In the genomic region with DNA sequence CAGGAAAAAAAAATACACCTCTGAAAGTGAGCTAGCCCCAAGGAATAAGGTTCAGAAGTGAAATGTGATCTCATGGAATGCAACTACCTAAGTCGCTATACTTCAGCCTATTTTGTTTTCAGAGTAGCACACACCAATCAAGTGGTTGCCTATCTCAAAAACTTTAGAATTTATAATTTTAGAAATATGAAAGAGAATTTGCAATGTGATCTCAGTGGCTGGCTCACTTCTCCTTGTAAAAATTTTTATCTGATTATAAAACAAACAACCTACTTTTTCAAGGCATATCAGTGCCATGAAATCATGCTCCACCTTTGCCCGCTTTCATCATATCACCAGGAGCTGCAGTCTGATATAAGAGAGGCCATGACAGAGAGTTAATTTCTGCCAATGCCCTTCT, we compare ENCODE assay signal across 19 cellular contexts. TPM values are rescaled to one million over a fixed set of nuclear protein-coding genes. Genes with fewer than 3 reads are reported as not detected.
A peak's percentile ranks its signal among the peaks of the same experiment; 100 is the strongest.
DNase-seq lines count a peak whose midpoint lies in the region; ATAC-seq and TF ChIP-seq lines count a peak whose summit lies in the region.
"Had no signal": no experiment of that assay in that cellular context is flagged by ENCODE, and none has a peak within 500 bp of the region (broad histone marks: within the 10 kb centered on the region; RNA-seq: fewer than 3 reads in every experiment).

No MANE protein-coding gene starts in this region.

- no peaks in the 10 kb centered on the region for H3K9me2 ChIP-seq in GM23338 (ENCODE audit: insufficient read depth)

- H3K4me1 ChIP-seq in GM23338 (ENCODE audit: insufficient read depth), result peaks cover 36% of the 10 kb centered on the region

- H3K4me3 Mint-ChIP-seq in GM23338 (no peak overlapping the region), nephron (no peak overlapping the region)
- no peak overlapping the region for H3K4me3 Mint-ChIP-seq in activated T-helper 1 cell treated with anti-CD3 and anti-CD28 coated beads, Interleukin-12 subunit alpha, Interleukin-12 subunit beta, Interleukin-2, Interleukin-4 antibody, amounts not matched to agents 30 ng/mL and 10 ng/mL and 1 ng/mL, durations not matched to agents 14 hours and 24 hours and 36 hours
- H3K4me3 Mint-ChIP-seq: B cell; CD4-positive, CD25-positive, alpha-beta regulatory T cell had no signal

- no peaks in the 10 kb centered on the region for H3K36me3 ChIP-seq in GM23338 (ENCODE audit: insufficient read depth)
- H3K36me3 ChIP-seq: MG63 had no signal

- intact Hi-C loops in dorsolateral prefrontal cortex (cut with DNase I), result loop anchor here in 1 of 2 donors (2.0 kb wide), 1 partner anchor 45 kb away; no protein-coding TSS in a partner anchor
- intact Hi-C loops in activated T-helper 1 cell treated with anti-CD3 and anti-CD28 coated beads, Interleukin-12 subunit alpha, Interleukin-12 subunit beta, Interleukin-2, Interleukin-4 antibody, amounts not matched to agents 30 ng/mL and 10 ng/mL and 1 ng/mL, durations not matched to agents 14 hours and 24 hours and 36 hours (cut with micrococcal nuclease), result no loop called here

- H3K79me2 ChIP-seq in GM23338 (replicated peaks; ENCODE audit: insufficient read depth), result no peaks in the 10 kb centered on the region

- no peaks in the 10 kb centered on the region for H3K36me3 Mint-ChIP-seq in GM23338 (ENCODE audit: low read depth)
- no peaks in the 10 kb centered on the region for H3K36me3 Mint-ChIP-seq in nephron (ENCODE audit: low read depth)
- no peaks in the 10 kb centered on the region for H3K36me3 Mint-ChIP-seq in activated T-helper 1 cell treated with anti-CD3 and anti-CD28 coated beads, Interleukin-12 subunit alpha, Interleukin-12 subunit beta, Interleukin-2, Interleukin-4 antibody, amounts not matched to agents 30 ng/mL and 10 ng/mL and 1 ng/mL, durations not matched to agents 14 hours and 24 hours and 36 hours (ENCODE audit: low read depth)
- H3K36me3 Mint-ChIP-seq: CD4-positive, CD25-positive, alpha-beta regulatory T cell had no signal

- DNase-seq in GM23338 (ENCODE audit: low spot score), result peak; percentile 33
- DNase-seq in NCI-H526 treated with DMSO at 0.1 percent for 48 hours (lab: John Stamatoyannopoulos, UW), result peak; percentile 78
- DNase-seq in dorsolateral prefrontal cortex, result no peak
- DNase-seq in NCI-H1092 treated with DMSO at 0.1 percent for 48 hours (lab: John Stamatoyannopoulos, UW), result no peak
- no peak for DNase-seq in activated T-helper 1 cell treated with anti-CD3 and anti-CD28 coated beads, Interleukin-12 subunit alpha, Interleukin-12 subunit beta, Interleukin-2, Interleukin-4 antibody, amounts not matched to agents 30 ng/mL and 10 ng/mL and 1 ng/mL, durations not matched to agents 14 hours and 24 hours and 36 hours (ENCODE audit: low spot score)
- no peak for DNase-seq in COR-L47 (lab: John Stamatoyannopoulos, UW)
- DNase-seq in RWPE1 (ENCODE audit: low spot score), result no peak
- DNase-seq: CD4-positive, CD25-positive, alpha-beta regulatory T cell; HCEC 1CT; KBM-7; MG63; NCI-H1092; NCI-H1694 treated with DMSO at 0.1 percent for 48 hours; NCI-H2107; NCI-H345; SW 1271 had no signal

- no peak overlapping the region; the same call in 1 of the 2 replicates for H3K4me2 ChIP-seq in GM23338

- CTCF ChIA-PET in RWPE1 (lab: Yijun Ruan, JAX), result no interaction called here

- no peak overlapping the region for H2AFZ ChIP-seq in GM23338

- no peaks in the 10 kb centered on the region for H3K9me3 Mint-ChIP-seq in GM23338
- no peaks in the 10 kb centered on the region for H3K9me3 Mint-ChIP-seq in nephron
- no peaks in the 10 kb centered on the region for H3K9me3 Mint-ChIP-seq in activated T-helper 1 cell treated with anti-CD3 and anti-CD28 coated beads, Interleukin-12 subunit alpha, Interleukin-12 subunit beta, Interleukin-2, Interleukin-4 antibody, amounts not matched to agents 30 ng/mL and 10 ng/mL and 1 ng/mL, durations not matched to agents 14 hours and 24 hours and 36 hours

- ATAC-seq in GM23338, result peak; percentile 32

- H3K4me1 Mint-ChIP-seq in GM23338, result peaks cover 39% of the 10 kb centered on the region; the same call in 2 of the 3 replicates
- peaks cover 46% of the 10 kb centered on the region for H3K4me1 Mint-ChIP-seq in nephron
- no peaks in the 10 kb centered on the region for H3K4me1 Mint-ChIP-seq in activated T-helper 1 cell treated with anti-CD3 and anti-CD28 coated beads, Interleukin-12 subunit alpha, Interleukin-12 subunit beta, Interleukin-2, Interleukin-4 antibody, amounts not matched to agents 30 ng/mL and 10 ng/mL and 1 ng/mL, durations not matched to agents 14 hours and 24 hours and 36 hours (ENCODE audit: low read depth)
- H3K4me1 Mint-ChIP-seq: B cell; CD4-positive, CD25-positive, alpha-beta regulatory T cell had no signal

- no peak overlapping the region for H3K27ac ChIP-seq in GM23338 (ENCODE audit: low read depth)
- peak overlapping the region; percentile 30 to 99 (median 94) for H3K27ac ChIP-seq in dorsolateral prefrontal cortex
- no peak overlapping the region for H3K27ac ChIP-seq in RWPE1

- TF ChIP-seq CTCF in GM23338 (conservative IDR thresholded peaks at IDR 0.05; ENCODE audit: low read depth in 2 of 2), result no peak
- TF ChIP-seq CTCF in dorsolateral prefrontal cortex (IDR thresholded peaks at IDR 0.05 in 54 of 56, conservative IDR thresholded peaks at IDR 0.05 in 2 of 56; ENCODE audit: low read depth in 1 of 56, partially characterized antibody in 56 of 56), result no peak
- TF ChIP-seq CTCF in nephron (IDR thresholded peaks at IDR 0.05; ENCODE audit: unreplicated experiment in 3 of 3), result no peak
- TF ChIP-seq CTCF in RWPE1 (conservative IDR thresholded peaks at IDR 0.05; ENCODE audit: low read depth), result no peak

- H3K27ac Mint-ChIP-seq in GM23338 (no peak overlapping the region), nephron (peak overlapping the region; percentile 57 to 88 (median 68))
- H3K27ac Mint-ChIP-seq in activated T-helper 1 cell treated with anti-CD3 and anti-CD28 coated beads, Interleukin-12 subunit alpha, Interleukin-12 subunit beta, Interleukin-2, Interleukin-4 antibody, amounts not matched to agents 30 ng/mL and 10 ng/mL and 1 ng/mL, durations not matched to agents 14 hours and 24 hours and 36 hours, result no peak overlapping the region
- H3K27ac Mint-ChIP-seq: B cell; CD4-positive, CD25-positive, alpha-beta regulatory T cell had no signal

- POLR2A ChIA-PET in RWPE1 (lab: Yijun Ruan, JAX; ENCODE audit: low non-redundant PET), result no interaction called here

- no peaks in the 10 kb centered on the region for H4K20me1 ChIP-seq in GM23338 (replicated peaks; ENCODE audit: insufficient read depth)

- H3K27me3 ChIP-seq in GM23338 (ENCODE audit: insufficient read depth), result no peaks in the 10 kb centered on the region
- H3K27me3 ChIP-seq in dorsolateral prefrontal cortex, result no peaks in the 10 kb centered on the region
- H3K27me3 ChIP-seq: MG63 had no signal

- no peaks in the 10 kb centered on the region for H3F3A ChIP-seq in GM23338 (replicated peaks; ENCODE audit: low read depth)

- H3K4me3 ChIP-seq in GM23338 (no peak overlapping the region), dorsolateral prefrontal cortex (no peak overlapping the region)
- H3K4me3 ChIP-seq: MG63 had no signal

- H3K27me3 Mint-ChIP-seq in GM23338 (ENCODE audit: insufficient read depth, low read depth, poor library complexity) (no peaks in the 10 kb centered on the region), nephron (ENCODE audit: low read depth) (no peaks in the 10 kb centered on the region)
- H3K27me3 Mint-ChIP-seq in activated T-helper 1 cell treated with anti-CD3 and anti-CD28 coated beads, Interleukin-12 subunit alpha, Interleukin-12 subunit beta, Interleukin-2, Interleukin-4 antibody, amounts not matched to agents 30 ng/mL and 10 ng/mL and 1 ng/mL, durations not matched to agents 14 hours and 24 hours and 36 hours (ENCODE audit: insufficient read depth), result peaks cover 6% of the 10 kb centered on the region

TF ChIP-seq in GM23338, 12 proteins besides CTCF, POLR2A, EP300 and RAD21:
- TF ChIP-seq EZH2phosphoT487 (IDR thresholded peaks at IDR 0.05; ENCODE audit: unreplicated experiment) (no peak), EZH2 (IDR thresholded peaks at IDR 0.05; ENCODE audit: low read depth, unreplicated experiment) (no peak)

RNA-seq across cellular contexts. Expression of gene CLDN11, which starts 47.3 kb away (rescaled TPM):
- 8.1 and 8.3 TPM in 2 replicates for total RNA-seq in GM23338 (2014; rRNA removed; shearing (Covaris generic))
- 5.2 and 6.8 TPM in 2 replicates for polyA plus RNA-seq in GM23338 (2016; fragmentation: Nextera tagmentation; extraction: Ambion mirVana)
- 1,000 to 10,000 TPM in 1 of 120 experiments, 100 to 1,000 TPM in 95, 10 to 100 TPM in 24; 24.4 to 1,165 (median 178) TPM for total RNA-seq in dorsolateral prefrontal cortex
- total RNA-seq in activated T-helper 1 cell treated with anti-CD3 and anti-CD28 coated beads, Interleukin-12 subunit alpha, Interleukin-12 subunit beta, Interleukin-2, Interleukin-4 antibody, amounts not matched to agents 30 ng/mL and 10 ng/mL and 1 ng/mL, durations not matched to agents 14 hours and 24 hours and 36 hours, result not detected in 2 replicates
- total RNA-seq: CD4-positive, CD25-positive, alpha-beta regulatory T cell; SK-MEL-5 had no signal
- polyA plus RNA-seq: CD4-positive, CD25-positive, alpha-beta regulatory T cell had no signal

Comparison
In these comparisons a context has a peak if more than half of its experiments do, and no peak if none do; other contexts are left out.
1. DNase-seq: peak in GM23338 (single experiment) and NCI-H526 treated with DMSO at 0.1 percent for 48 hours (single experiment); none in dorsolateral prefrontal cortex (0 of 10), NCI-H1092 treated with DMSO at 0.1 percent for 48 hours (single experiment), activated T-helper 1 cell treated with anti-CD3 and anti-CD28 coated beads, Interleukin-12 subunit alpha, Interleukin-12 subunit beta, Interleukin-2, Interleukin-4 antibody, amounts not matched to agents 30 ng/mL and 10 ng/mL and 1 ng/mL, durations not matched to agents 14 hours and 24 hours and 36 hours (single experiment), COR-L47 (single experiment) and RWPE1 (single experiment).
2. H3K27ac ChIP-seq: peak in dorsolateral prefrontal cortex (59 of 59); none in GM23338 (single experiment) and RWPE1 (single experiment).
3. H3K27ac Mint-ChIP-seq: peak in nephron (3 of 3); none in GM23338 (single experiment) and activated T-helper 1 cell treated with anti-CD3 and anti-CD28 coated beads, Interleukin-12 subunit alpha, Interleukin-12 subunit beta, Interleukin-2, Interleukin-4 antibody, amounts not matched to agents 30 ng/mL and 10 ng/mL and 1 ng/mL, durations not matched to agents 14 hours and 24 hours and 36 hours (single experiment).